21 cellular contexts compared by ENCODE assay signal in the genomic region with DNA sequence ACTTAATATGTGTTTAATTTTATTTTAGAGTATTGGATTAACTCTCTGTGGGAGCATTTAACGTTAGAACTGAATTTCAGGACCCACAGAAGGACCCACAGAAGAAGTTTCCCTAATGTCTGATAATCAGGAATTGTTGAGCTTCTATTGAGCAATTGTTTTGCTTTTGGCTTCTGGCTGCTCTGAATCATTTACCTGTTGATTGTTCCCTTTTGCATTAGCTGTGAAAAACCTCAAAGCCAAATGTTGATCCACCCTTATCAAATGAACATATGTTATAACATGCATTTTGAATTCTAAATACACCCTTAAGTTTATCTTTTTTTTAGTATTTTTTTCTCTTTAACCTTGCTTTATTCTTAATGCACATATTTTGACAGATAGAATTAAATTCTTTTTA.
DNase-seq lines count a peak whose midpoint lies in the region; ATAC-seq, FAIRE-seq and TF ChIP-seq lines count a peak whose summit lies in the region.
"Had no signal": no experiment of that assay in that cellular context is flagged by ENCODE, and none has a peak within 500 bp of the region (broad histone marks: within the 10 kb centered on the region; RNA-seq: fewer than 3 reads in every experiment).

No MANE protein-coding gene starts in this region.

- no peaks in the 10 kb centered on the region for H3K9me3 Mint-ChIP-seq in activated CD8-positive, alpha-beta memory T cell treated with anti-CD3 and anti-CD28 coated beads, Interleukin-2, amount 10 ng/mL, durations not matched to agents 7 days and 5 days (ENCODE audit: low read depth)
- H3K9me3 Mint-ChIP-seq: CD4-positive, alpha-beta T cell; CD8-positive, alpha-beta T cell had no signal

- H3K27ac Mint-ChIP-seq in activated CD8-positive, alpha-beta memory T cell treated with anti-CD3 and anti-CD28 coated beads, Interleukin-2, amount 10 ng/mL, durations not matched to agents 7 days and 5 days = no peak overlapping the region
- H3K27ac Mint-ChIP-seq: B cell; CD4-positive, alpha-beta T cell; CD8-positive, alpha-beta T cell had no signal

- H3K4me3 ChIP-seq in left ventricle myocardium inferior (no peak overlapping the region), right atrium auricular region (no peak overlapping the region), epithelial cell of esophagus (ENCODE audit: low read length) (no peak overlapping the region)
- H3K4me3 ChIP-seq: A549; BLaER1 treated with 17β-estradiol and CSF1 and Interleukin-3, amounts not matched to agents 10 nM and 100 nM had no signal

- CTCF ChIA-PET in activated CD8-positive, alpha-beta memory T cell treated with anti-CD3 and anti-CD28 coated beads, Interleukin-2, amount 10 ng/mL, durations not matched to agents 7 days and 5 days (lab: Charles Lee) = no interaction called here

- H3K27me3 ChIP-seq in left ventricle myocardium inferior (ENCODE audit: low read depth) (no peaks in the 10 kb centered on the region), right atrium auricular region (no peaks in the 10 kb centered on the region)
- H3K27me3 ChIP-seq: BLaER1 treated with 17β-estradiol and CSF1 and Interleukin-3, amounts not matched to agents 10 nM and 100 nM had no signal

- peaks cover 10% of the 10 kb centered on the region for H3K4me1 Mint-ChIP-seq in activated CD8-positive, alpha-beta memory T cell treated with anti-CD3 and anti-CD28 coated beads, Interleukin-2, amount 10 ng/mL, durations not matched to agents 7 days and 5 days
- H3K4me1 Mint-ChIP-seq: B cell had no signal

- H3K36me3 ChIP-seq in left ventricle myocardium inferior (peaks cover 33% of the 10 kb centered on the region), right atrium auricular region (peaks cover 26% of the 10 kb centered on the region)
- H3K36me3 ChIP-seq: BLaER1 treated with 17β-estradiol and CSF1 and Interleukin-3, amounts not matched to agents 10 nM and 100 nM had no signal

- intact Hi-C loops in left ventricle myocardium inferior (cut with micrococcal nuclease) = no loop called here

- peak overlapping the region; percentile 36 for H3K27ac ChIP-seq in left ventricle myocardium inferior (replicated peaks)
- no peak overlapping the region for H3K27ac ChIP-seq in right atrium auricular region
- H3K27ac ChIP-seq: 22Rv1; A549; BLaER1 treated with 17β-estradiol and CSF1 and Interleukin-3, amounts not matched to agents 10 nM and 100 nM; C4-2B had no signal

- H3K4me3 Mint-ChIP-seq in activated CD8-positive, alpha-beta memory T cell treated with anti-CD3 and anti-CD28 coated beads, Interleukin-2, amount 10 ng/mL, durations not matched to agents 7 days and 5 days = no peak overlapping the region
- H3K4me3 Mint-ChIP-seq: B cell; CD4-positive, alpha-beta T cell; CD8-positive, alpha-beta T cell had no signal

- ATAC-seq in activated CD8-positive, alpha-beta memory T cell treated with anti-CD3 and anti-CD28 coated beads, Interleukin-2, amount 10 ng/mL, durations not matched to agents 7 days and 5 days = no peak
- ATAC-seq: A549; CD8-positive, alpha-beta T cell had no signal

- TF ChIP-seq CTCF in left ventricle myocardium inferior (IDR thresholded peaks at IDR 0.05; ENCODE audit: borderline replicate concordance) (no peak), right atrium auricular region (IDR thresholded peaks at IDR 0.05) (no peak), epithelial cell of esophagus (IDR thresholded peaks at IDR 0.05; ENCODE audit: insufficient read depth, low read depth, low read length, missing control alignments) (no peak)

- H3K4me1 ChIP-seq in left ventricle myocardium inferior = peaks cover 48% of the 10 kb centered on the region
- peaks cover 0 to 19% of the 10 kb centered on the region in 2 donors for H3K4me1 ChIP-seq in right atrium auricular region
- H3K4me1 ChIP-seq: A549, Caco-2 had no signal

- FAIRE-seq in colon (lab: Jason Lieb, UNC) = peak; percentile 55
- FAIRE-seq: A549, G401.6, GM12891 had no signal

- H3K9me3 ChIP-seq in left ventricle myocardium inferior (replicated peaks) = no peaks in the 10 kb centered on the region
- no peaks in the 10 kb centered on the region for H3K9me3 ChIP-seq in right atrium auricular region
- H3K9me3 ChIP-seq: A549; BLaER1 treated with 17β-estradiol and CSF1 and Interleukin-3, amounts not matched to agents 10 nM and 100 nM; Caco-2 had no signal

- peaks cover 3% of the 10 kb centered on the region for H3K27me3 Mint-ChIP-seq in activated CD8-positive, alpha-beta memory T cell treated with anti-CD3 and anti-CD28 coated beads, Interleukin-2, amount 10 ng/mL, durations not matched to agents 7 days and 5 days

- no peak for DNase-seq in left ventricle myocardium inferior
- no peak for DNase-seq in right atrium auricular region (ENCODE audit: low spot score)
- peak; percentile 56 for DNase-seq in epithelial cell of esophagus (ENCODE audit: low read depth)
- no peak for DNase-seq in kidney tubule cell (ENCODE audit: low spot score)
- DNase-seq in activated CD8-positive, alpha-beta memory T cell treated with anti-CD3 and anti-CD28 coated beads, Interleukin-2, amount 10 ng/mL, durations not matched to agents 7 days and 5 days = no peak
- DNase-seq in putamen (ENCODE audit: low spot score) = no peak
- DNase-seq: AML-193; Caco-2; Calu3; CD4-positive, alpha-beta T cell; CD8-positive, alpha-beta T cell; DMS79 treated with DMSO at 0.1 percent for 48 hours; GF-D8 had no signal

- H3K36me3 Mint-ChIP-seq in activated CD8-positive, alpha-beta memory T cell treated with anti-CD3 and anti-CD28 coated beads, Interleukin-2, amount 10 ng/mL, durations not matched to agents 7 days and 5 days = no peaks in the 10 kb centered on the region
- H3K36me3 Mint-ChIP-seq: CD8-positive, alpha-beta T cell had no signal
